In the genomic region with DNA sequence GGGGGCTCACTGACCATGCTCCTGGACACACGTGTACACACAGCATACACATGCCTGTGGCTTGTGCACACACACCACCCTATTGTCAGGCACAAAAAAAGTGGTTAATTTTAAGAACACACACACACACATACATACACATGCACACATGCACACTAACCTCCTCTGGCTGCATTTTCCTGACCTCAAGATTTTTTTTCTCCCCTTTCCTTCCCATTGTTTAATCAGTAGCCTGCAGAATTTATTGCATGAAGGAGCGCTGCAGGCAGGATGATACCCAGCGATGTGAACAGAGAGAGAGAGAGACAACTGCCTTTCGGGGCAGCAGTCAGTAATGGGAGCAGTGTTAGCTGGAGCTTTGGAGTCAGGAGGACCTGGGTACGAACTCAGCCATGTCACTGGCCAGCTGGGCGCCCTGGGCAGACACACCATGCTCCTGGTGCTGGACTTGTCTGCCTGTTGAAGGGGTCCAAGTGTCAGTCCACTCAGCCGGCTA, we compare ENCODE assay signal across 8 cellular contexts. TPM values are rescaled to one million over a fixed set of nuclear protein-coding genes. Genes with fewer than 3 reads are reported as not detected.
DNase-seq lines count a peak whose midpoint lies in the region; ATAC-seq and TF ChIP-seq lines count a peak whose summit lies in the region.

No MANE protein-coding gene starts in this region.

- peaks cover 3 to 38% (median 28%) of the 10 kb centered on the region in 4 donors for H3K4me1 ChIP-seq in tibial artery

- intact Hi-C loops in tibial artery (cut with DNase I; ENCODE audit: low total_unique reads), result no loop called here

- peak overlapping the region; percentile 91 to 96 for H3K27ac ChIP-seq in tibial artery

- no peak for ATAC-seq in activated T-helper 17 cell treated with anti-CD3 and anti-CD28 coated beads, Interleukin-2, amount 50 U/mL, for 72 hours (replicated peaks)
- ATAC-seq in GM18867 (IDR thresholded peaks at IDR 0.05; ENCODE audit: unreplicated experiment), result no peak

- no peaks in the 10 kb centered on the region for H3K9me3 Mint-ChIP-seq in activated naive CD4-positive, alpha-beta T cell treated with anti-CD3 and anti-CD28 coated beads, Interleukin-2, amount 10 ng/mL, durations not matched to agents 7 days and 5 days
- H3K9me3 Mint-ChIP-seq in activated T-helper 17 cell treated with anti-CD3 and anti-CD28 coated beads, Interleukin-2, amount 50 U/mL, for 72 hours, result no peaks in the 10 kb centered on the region

- no peaks in the 10 kb centered on the region for H3K9me3 ChIP-seq in tibial artery

- peak overlapping the region; percentile 55 to 65 for H3K4me3 ChIP-seq in tibial artery

- peak overlapping the region; percentile 81 for H3K4me3 Mint-ChIP-seq in activated naive CD4-positive, alpha-beta T cell treated with anti-CD3 and anti-CD28 coated beads, Interleukin-2, amount 10 ng/mL, durations not matched to agents 7 days and 5 days
- peak overlapping the region; percentile 88 for H3K4me3 Mint-ChIP-seq in activated T-helper 17 cell treated with anti-CD3 and anti-CD28 coated beads, Interleukin-2, amount 50 U/mL, for 72 hours

- CTCF ChIA-PET in activated naive CD4-positive, alpha-beta T cell treated with anti-CD3 and anti-CD28 coated beads, Interleukin-2, amount 10 ng/mL, durations not matched to agents 7 days and 5 days (lab: Charles Lee), result interaction anchor here (1.1 to 3.5 kb wide), 4 partner anchors 36 to 347 kb away, joined by 3 to 15 read pairs (median 3); a partner anchor contains a TSS

- H3K36me3 ChIP-seq in tibial artery, result no peaks in the 10 kb centered on the region

- H3K4me1 Mint-ChIP-seq in activated naive CD4-positive, alpha-beta T cell treated with anti-CD3 and anti-CD28 coated beads, Interleukin-2, amount 10 ng/mL, durations not matched to agents 7 days and 5 days, result peaks cover 47% of the 10 kb centered on the region
- peaks cover 21% of the 10 kb centered on the region for H3K4me1 Mint-ChIP-seq in activated T-helper 17 cell treated with anti-CD3 and anti-CD28 coated beads, Interleukin-2, amount 50 U/mL, for 72 hours

- H3K27me3 Mint-ChIP-seq in activated naive CD4-positive, alpha-beta T cell treated with anti-CD3 and anti-CD28 coated beads, Interleukin-2, amount 10 ng/mL, durations not matched to agents 7 days and 5 days, result no peaks in the 10 kb centered on the region
- H3K27me3 Mint-ChIP-seq in activated T-helper 17 cell treated with anti-CD3 and anti-CD28 coated beads, Interleukin-2, amount 50 U/mL, for 72 hours, result no peaks in the 10 kb centered on the region

- no peak for DNase-seq in activated naive CD4-positive, alpha-beta T cell treated with anti-CD3 and anti-CD28 coated beads, Interleukin-2, amount 10 ng/mL, durations not matched to agents 7 days and 5 days
- DNase-seq in activated naive CD4-positive, alpha-beta T cell treated with Interleukin-2 at 50 U/mL for 16 hours, result no peak
- peak; percentile 7 for DNase-seq in kidney glomerular epithelial cell (lab: John Stamatoyannopoulos, UW)
- DNase-seq in tibial artery, result no peak
- DNase-seq in NCI-H2171 treated with DMSO at 0.1 percent for 48 hours (lab: John Stamatoyannopoulos, UW), result no peak
- no peak for DNase-seq in DMS153 (lab: John Stamatoyannopoulos, UW)

- H3K27me3 ChIP-seq in tibial artery, result no peaks in the 10 kb centered on the region

- peak overlapping the region; percentile 83 for H3K27ac Mint-ChIP-seq in activated naive CD4-positive, alpha-beta T cell treated with anti-CD3 and anti-CD28 coated beads, Interleukin-2, amount 10 ng/mL, durations not matched to agents 7 days and 5 days
- peak overlapping the region; percentile 91 for H3K27ac Mint-ChIP-seq in activated T-helper 17 cell treated with anti-CD3 and anti-CD28 coated beads, Interleukin-2, amount 50 U/mL, for 72 hours

- H3K36me3 Mint-ChIP-seq in activated naive CD4-positive, alpha-beta T cell treated with anti-CD3 and anti-CD28 coated beads, Interleukin-2, amount 10 ng/mL, durations not matched to agents 7 days and 5 days, result no peaks in the 10 kb centered on the region
- peaks cover 32% of the 10 kb centered on the region for H3K36me3 Mint-ChIP-seq in activated T-helper 17 cell treated with anti-CD3 and anti-CD28 coated beads, Interleukin-2, amount 50 U/mL, for 72 hours (ENCODE audit: low read depth)

- no peak for TF ChIP-seq CTCF in tibial artery (IDR thresholded peaks at IDR 0.05)

RNA-seq across cellular contexts. Expression of a gene that starts 1.0 kb away (rescaled TPM):
- total RNA-seq in activated T-helper 17 cell treated with anti-CD3 and anti-CD28 coated beads, Interleukin-2, amount 50 U/mL, for 72 hours, result 10 to 100 TPM; 36.5 to 63.6 TPM
